Comparison of ENCODE assay signal across 21 cellular contexts in the genomic region with DNA sequence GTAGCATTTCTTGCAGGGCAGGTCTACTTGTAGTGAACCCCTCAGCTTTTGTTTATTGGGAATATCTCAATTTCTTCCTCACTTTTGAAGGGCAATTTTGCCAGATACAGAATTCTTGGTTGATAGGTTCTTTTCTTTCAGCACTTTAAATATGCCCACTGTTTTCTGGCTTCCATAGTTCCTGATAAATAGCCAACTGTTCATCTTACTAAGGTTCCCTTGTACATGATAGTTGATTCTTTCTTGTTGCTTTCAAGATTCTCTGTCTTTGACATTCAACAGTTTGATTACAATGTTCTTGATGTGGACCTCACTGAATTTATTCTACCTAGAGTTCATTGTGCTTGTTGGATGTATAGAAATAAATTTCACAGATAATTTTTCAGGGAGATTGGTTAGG.
DNase-seq lines count a peak whose midpoint lies in the region; ATAC-seq, FAIRE-seq and TF ChIP-seq lines count a peak whose summit lies in the region.
"Had no signal": no experiment of that assay in that cellular context is flagged by ENCODE, and none has a peak within 500 bp of the region (broad histone marks: within the 10 kb centered on the region; RNA-seq: fewer than 3 reads in every experiment).

No MANE protein-coding gene starts in this region.

- CTCF ChIA-PET in HepG2 (lab: Yijun Ruan, JAX; ENCODE audit: low intra/inter-chr PET ratio, low total read pairs) = no interaction called here
- CTCF ChIA-PET in HEK293 (lab: Yijun Ruan, JAX) = interaction anchor here (0.9 to 1.5 kb wide), 2 partner anchors 7 to 12 kb away, joined by 3 read pairs; no protein-coding TSS in a partner anchor
- CTCF ChIA-PET in RWPE1 (lab: Yijun Ruan, JAX) = no interaction called here

- no peak for TF ChIP-seq POLR2A in HepG2 (IDR thresholded peaks at IDR 0.05; ENCODE audit: insufficient read depth in 1 of 2, low read depth in 2 of 2, low read length in 2 of 2)
- no peak for TF ChIP-seq POLR2A in right lobe of liver (IDR thresholded peaks at IDR 0.05)
- no peak for TF ChIP-seq POLR2A in suprapubic skin (IDR thresholded peaks at IDR 0.05)

- peaks cover 5% of the 10 kb centered on the region for H3K4me1 Mint-ChIP-seq in endodermal cell
- H3K4me1 Mint-ChIP-seq: B cell; CD4-positive, alpha-beta memory T cell; CD4-positive, CD25-positive, alpha-beta regulatory T cell; CD8-positive, alpha-beta memory T cell had no signal

- no peaks in the 10 kb centered on the region for H3K79me2 ChIP-seq in HepG2 (ENCODE audit: insufficient read depth, low read length)

- H3K9me3 ChIP-seq in HepG2 (ENCODE audit: low read length) = peaks cover 4% of the 10 kb centered on the region; the same call in 1 of the 2 replicates
- H3K9me3 ChIP-seq in right lobe of liver = no peaks in the 10 kb centered on the region
- H3K9me3 ChIP-seq in HEK293 (ENCODE audit: control insufficient read depth, insufficient read depth, low read depth, low read length) = no peaks in the 10 kb centered on the region
- peaks cover 28% of the 10 kb centered on the region for H3K9me3 ChIP-seq in endodermal cell (ENCODE audit: control insufficient read depth, low read length)
- H3K9me3 ChIP-seq in suprapubic skin = no peaks in the 10 kb centered on the region

- intact Hi-C loops in HepG2 (cut with micrococcal nuclease; ENCODE audit: unreplicated experiment) = no loop called here
- intact Hi-C loops in right lobe of liver (cut with DNase I) = no loop called here

- no peak overlapping the region for H3K4me3 ChIP-seq in HepG2 (replicated peaks in 1 of 3; ENCODE audit: insufficient read depth in 1 of 3, low read depth in 2 of 3, low read length in 3 of 3)
- H3K4me3 ChIP-seq in right lobe of liver = no peak overlapping the region
- H3K4me3 ChIP-seq in HEK293 (ENCODE audit: low read depth, low read length) = no peak overlapping the region
- peak overlapping the region; percentile 13 for H3K4me3 ChIP-seq in endodermal cell (ENCODE audit: low read length)
- H3K4me3 ChIP-seq in suprapubic skin = no peak overlapping the region
- H3K4me3 ChIP-seq: A549; BLaER1 treated with 17β-estradiol and CSF1 and Interleukin-3, amounts not matched to agents 10 nM and 100 nM had no signal

- no peaks in the 10 kb centered on the region for H4K20me1 ChIP-seq in HepG2 (ENCODE audit: insufficient read depth, low read length)
- H4K20me1 ChIP-seq: BLaER1 treated with 17β-estradiol and CSF1 and Interleukin-3, amounts not matched to agents 10 nM and 100 nM had no signal

- in situ Hi-C loops in HepG2 (cut with HindIII; ENCODE audit: extremely low pct_ligation_motif_present, low pct_unique_long_range_greater_than_20kb) = no loop called here

- H3K9ac ChIP-seq in HepG2 (ENCODE audit: insufficient read depth, low read depth, low read length) (no peak overlapping the region), endodermal cell (ENCODE audit: extremely low read depth, low read length, poor library complexity, severe bottlenecking) (no peak overlapping the region)
- H3K9ac ChIP-seq: BLaER1 treated with 17β-estradiol and CSF1 and Interleukin-3, amounts not matched to agents 10 nM and 100 nM had no signal

- H3K36me3 ChIP-seq in HepG2 (replicated peaks in 1 of 2; ENCODE audit: control insufficient read depth in 1 of 2, insufficient read depth in 2 of 2, low read length in 2 of 2) (peaks cover 2 to 5% of the 10 kb centered on the region in 2 experiments; a peak in 3 of 5 replicates), right lobe of liver (peaks cover 0 to 7% (median 0%) of the 10 kb centered on the region in 4 donors), HEK293 (ENCODE audit: control insufficient read depth in 2 of 2, insufficient read depth in 1 of 2, low read length in 2 of 2) (peaks cover 0 to 5% of the 10 kb centered on the region in 2 experiments; a peak in 1 of 3 replicates), endodermal cell (ENCODE audit: control insufficient read depth, insufficient read depth, low read length) (peaks cover 4% of the 10 kb centered on the region), suprapubic skin (no peaks in the 10 kb centered on the region)

- H3K4me2 ChIP-seq in HepG2 (ENCODE audit: low read depth, low read length) = no peak overlapping the region
- H3K4me2 ChIP-seq: A549; BLaER1 treated with 17β-estradiol and CSF1 and Interleukin-3, amounts not matched to agents 10 nM and 100 nM had no signal

- TF ChIP-seq EP300 in HepG2 (IDR thresholded peaks at IDR 0.05; ENCODE audit: low read depth in 2 of 2, low read length in 2 of 2) (no peak), HepG2 (CRISPR knock-in tag; IDR thresholded peaks at IDR 0.05; ENCODE audit: borderline replicate concordance) (no peak), suprapubic skin (IDR thresholded peaks at IDR 0.05) (no peak)

- BruUV-seq in HepG2 (replicated peaks; lab: Mats Ljungman, UMichigan) = no TSS peak

- ATAC-seq in HepG2 (no peak), right lobe of liver (no peak)
- ATAC-seq: A549 had no signal

- H2AFZ ChIP-seq in HepG2 (ENCODE audit: low read length) = no peak overlapping the region

- no peak overlapping the region for H3K27ac Mint-ChIP-seq in endodermal cell
- H3K27ac Mint-ChIP-seq: B cell; CD4-positive, alpha-beta memory T cell; CD4-positive, CD25-positive, alpha-beta regulatory T cell; CD8-positive, alpha-beta memory T cell had no signal

- no peak for FAIRE-seq in HepG2 (lab: Jason Lieb, UNC)
- FAIRE-seq: A549, G401.6, GM12891 had no signal

- H3K27me3 Mint-ChIP-seq in endodermal cell (ENCODE audit: insufficient read depth) = no peaks in the 10 kb centered on the region

- peaks cover 50% of the 10 kb centered on the region for H3K36me3 Mint-ChIP-seq in endodermal cell (ENCODE audit: low read depth)
- H3K36me3 Mint-ChIP-seq: CD4-positive, CD25-positive, alpha-beta regulatory T cell; CD8-positive, alpha-beta memory T cell had no signal

- POLR2A ChIA-PET in HepG2 (lab: Yijun Ruan, JAX) = no interaction called here
- POLR2A ChIA-PET in HEK293 (lab: Yijun Ruan, JAX) = no interaction called here
- POLR2A ChIA-PET in RWPE1 (lab: Yijun Ruan, JAX; ENCODE audit: low non-redundant PET) = no interaction called here

- peaks cover 49% of the 10 kb centered on the region for H3K9me3 Mint-ChIP-seq in endodermal cell

- TF ChIP-seq RAD21 in HepG2 (CRISPR knock-in tag; IDR thresholded peaks at IDR 0.05) = no peak

- DNase-seq in HepG2 (ENCODE audit: low spot score) (no peak), right lobe of liver (no peak), endodermal cell (no peak), suprapubic skin (ENCODE audit: low spot score in 2 of 2) (no peak), RWPE1 (ENCODE audit: low spot score) (no peak), midbrain (lab: John Stamatoyannopoulos, UW) (no peak)
- DNase-seq: AML-193; CD4-positive, alpha-beta memory T cell; CD4-positive, CD25-positive, alpha-beta regulatory T cell; CD8-positive, alpha-beta memory T cell; COR-L47; DMS79 treated with DMSO at 0.1 percent for 48 hours; GF-D8 had no signal

- TF ChIP-seq CTCF in HepG2 (CRISPR knock-in tag; IDR thresholded peaks at IDR 0.05) = no peak
- TF ChIP-seq CTCF in right lobe of liver (IDR thresholded peaks at IDR 0.05) = no peak
- TF ChIP-seq CTCF in HEK293 (tag by site-specific recombination; IDR thresholded peaks at IDR 0.05) = no peak
- TF ChIP-seq CTCF in endodermal cell (conservative IDR thresholded peaks at IDR 0.05) = no peak
- TF ChIP-seq CTCF in suprapubic skin (IDR thresholded peaks at IDR 0.05) = no peak
- no peak for TF ChIP-seq CTCF in RWPE1 (conservative IDR thresholded peaks at IDR 0.05; ENCODE audit: low read depth)

- H3K4me1 ChIP-seq in HepG2 (ENCODE audit: insufficient read depth, low read length) (peaks cover 8% of the 10 kb centered on the region), right lobe of liver (no peaks in the 10 kb centered on the region), HEK293 (ENCODE audit: control insufficient read depth, insufficient read depth, low read length) (no peaks in the 10 kb centered on the region), endodermal cell (ENCODE audit: control insufficient read depth, insufficient read depth, low read length) (no peaks in the 10 kb centered on the region), suprapubic skin (no peaks in the 10 kb centered on the region)
- H3K4me1 ChIP-seq: A549 had no signal

- H3K27me3 ChIP-seq in HepG2 (ENCODE audit: control insufficient read depth in 1 of 2, insufficient read depth in 2 of 2, low read length in 2 of 2) = no peaks in the 10 kb centered on the region
- H3K27me3 ChIP-seq in right lobe of liver = no peaks in the 10 kb centered on the region
- H3K27me3 ChIP-seq in endodermal cell (ENCODE audit: control insufficient read depth, insufficient read depth, low read length, poor library complexity, severe bottlenecking) = no peaks in the 10 kb centered on the region
- H3K27me3 ChIP-seq in suprapubic skin = no peaks in the 10 kb centered on the region
- H3K27me3 ChIP-seq: BLaER1 treated with 17β-estradiol and CSF1 and Interleukin-3, amounts not matched to agents 10 nM and 100 nM had no signal

- H3K27ac ChIP-seq in HepG2 (ENCODE audit: extremely low read length, insufficient read depth, low read length) (no peak overlapping the region), right lobe of liver (no peak overlapping the region), HEK293 (ENCODE audit: extremely low read depth, low read depth, low read length) (no peak overlapping the region), endodermal cell (ENCODE audit: low read depth, low read length) (no peak overlapping the region), suprapubic skin (no peak overlapping the region), RWPE1 (no peak overlapping the region)
- H3K27ac ChIP-seq: 22Rv1; A549; BLaER1 treated with 17β-estradiol and CSF1 and Interleukin-3, amounts not matched to agents 10 nM and 100 nM; C4-2B had no signal

- no peak overlapping the region for H3K4me3 Mint-ChIP-seq in endodermal cell
- H3K4me3 Mint-ChIP-seq: B cell; CD4-positive, alpha-beta memory T cell; CD4-positive, CD25-positive, alpha-beta regulatory T cell; CD8-positive, alpha-beta memory T cell had no signal

TF ChIP-seq in HepG2, 621 proteins besides CTCF, POLR2A, EP300 and RAD21:
- TF ChIP-seq ZNF317 (CRISPR knock-in tag; IDR thresholded peaks at IDR 0.05) (peak; percentile 98), FOXP1 (IDR thresholded peaks at IDR 0.05) (no peak), FOXP1 (CRISPR knock-in tag; IDR thresholded peaks at IDR 0.05) (no peak), ZNF879 (CRISPR knock-in tag; IDR thresholded peaks at IDR 0.05) (no peak)
